ENCODE assay signal across 8 cellular contexts in genomic region chr3:69306239-69307185, GRCh38.
DNase-seq lines count a peak whose midpoint lies in the region; ATAC-seq and TF ChIP-seq lines count a peak whose summit lies in the region.

No MANE protein-coding gene starts in this region.

- H3K9me3 Mint-ChIP-seq in dendritic cell treated with granulocyte-macrophage colony-stimulating factor and Interleukin-4, amounts not matched to agents 40 ng/mL and 50 ng/mL, for 4 days: no peaks in the 10 kb centered on the region

- peak; percentile 78 for DNase-seq in AG09309 (ENCODE audit: low read depth)
- peak; percentile 16 for DNase-seq in NCI-H345 treated with DMSO at 0.1 percent for 48 hours (lab: John Stamatoyannopoulos, UW; ENCODE audit: unreplicated experiment)
- peak; percentile 58 for DNase-seq in activated CD4-positive, alpha-beta T cell treated with anti-CD3 and anti-CD28 coated beads, Interleukin-2, amount 50 U/mL, for 1 hour
- DNase-seq in lower leg skin (ENCODE audit: low spot score in 2 of 2): peak; percentile 81 to 92
- peak; percentile 28 to 51 (median 34) for DNase-seq in stimulated activated CD4-positive, alpha-beta T cell treated with anti-CD3 and anti-CD28 coated beads, TNF-alpha, amount 100 ng/mL, for 4 hours (ENCODE audit: low read depth in 3 of 3)

- no peak overlapping the region for H3K4me3 ChIP-seq in AG09309 (ENCODE audit: control insufficient read depth, low read depth, low read length)
- H3K4me3 ChIP-seq in lower leg skin (ENCODE audit: low read depth, poor library complexity, severe bottlenecking): no peak overlapping the region

- TF ChIP-seq POLR2A in lower leg skin (IDR thresholded peaks at IDR 0.05): no peak

- peak; percentile 92 for TF ChIP-seq CTCF in AG09309 (IDR thresholded peaks at IDR 0.05; ENCODE audit: control insufficient read depth, insufficient read depth, low read depth, low read length, missing control alignments)
- peak in 1 of 3 donors; percentile 78 for TF ChIP-seq CTCF in lower leg skin (IDR thresholded peaks at IDR 0.05)

- peak; percentile 98 for ATAC-seq in GM18858 (IDR thresholded peaks at IDR 0.05; ENCODE audit: unreplicated experiment)
- ATAC-seq in HG03060 (IDR thresholded peaks at IDR 0.05; ENCODE audit: low read depth, unreplicated experiment): peak; percentile 92

- H3K36me3 Mint-ChIP-seq in dendritic cell treated with granulocyte-macrophage colony-stimulating factor and Interleukin-4, amounts not matched to agents 40 ng/mL and 50 ng/mL, for 4 days (ENCODE audit: low read depth): peaks cover 89% of the 10 kb centered on the region

- intact Hi-C loops in dendritic cell treated with granulocyte-macrophage colony-stimulating factor and Interleukin-4, amounts not matched to agents 40 ng/mL and 50 ng/mL, for 4 days (cut with micrococcal nuclease): loop anchor here (2.0 to 5.0 kb wide), 5 partner anchors 14 to 366 kb away; no protein-coding TSS in a partner anchor
- intact Hi-C loops in lower leg skin (cut with DNase I; ENCODE audit: low total_unique reads): loop anchor here (2.0 kb wide), 1 partner anchor 134 kb away; no protein-coding TSS in a partner anchor

- H3K4me1 Mint-ChIP-seq in dendritic cell treated with granulocyte-macrophage colony-stimulating factor and Interleukin-4, amounts not matched to agents 40 ng/mL and 50 ng/mL, for 4 days (ENCODE audit: low read depth): peaks cover 16% of the 10 kb centered on the region

- 27 to 35% methylated on average over 17 of the region's 17 CpGs for WGBS in lower leg skin, 2 donors

- no peaks in the 10 kb centered on the region for H3K27me3 Mint-ChIP-seq in dendritic cell treated with granulocyte-macrophage colony-stimulating factor and Interleukin-4, amounts not matched to agents 40 ng/mL and 50 ng/mL, for 4 days

- H3K4me3 Mint-ChIP-seq in dendritic cell treated with granulocyte-macrophage colony-stimulating factor and Interleukin-4, amounts not matched to agents 40 ng/mL and 50 ng/mL, for 4 days: no peak overlapping the region

- peak overlapping the region; percentile 51 for H3K27ac Mint-ChIP-seq in dendritic cell treated with granulocyte-macrophage colony-stimulating factor and Interleukin-4, amounts not matched to agents 40 ng/mL and 50 ng/mL, for 4 days

Comparison
In these comparisons a context has a peak if more than half of its experiments do, and no peak if none do; other contexts are left out.
1. DNase-seq: peak in every context shown above with its lines; median percentile 86 in lower leg skin; 78 in AG09309; 58 in activated CD4-positive, alpha-beta T cell treated with anti-CD3 and anti-CD28 coated beads, Interleukin-2, amount 50 U/mL, for 1 hour; 34 in stimulated activated CD4-positive, alpha-beta T cell treated with anti-CD3 and anti-CD28 coated beads, TNF-alpha, amount 100 ng/mL, for 4 hours; 16 in NCI-H345 treated with DMSO at 0.1 percent for 48 hours.